ENCODE assay signal across 12 cellular contexts in the genomic region with DNA sequence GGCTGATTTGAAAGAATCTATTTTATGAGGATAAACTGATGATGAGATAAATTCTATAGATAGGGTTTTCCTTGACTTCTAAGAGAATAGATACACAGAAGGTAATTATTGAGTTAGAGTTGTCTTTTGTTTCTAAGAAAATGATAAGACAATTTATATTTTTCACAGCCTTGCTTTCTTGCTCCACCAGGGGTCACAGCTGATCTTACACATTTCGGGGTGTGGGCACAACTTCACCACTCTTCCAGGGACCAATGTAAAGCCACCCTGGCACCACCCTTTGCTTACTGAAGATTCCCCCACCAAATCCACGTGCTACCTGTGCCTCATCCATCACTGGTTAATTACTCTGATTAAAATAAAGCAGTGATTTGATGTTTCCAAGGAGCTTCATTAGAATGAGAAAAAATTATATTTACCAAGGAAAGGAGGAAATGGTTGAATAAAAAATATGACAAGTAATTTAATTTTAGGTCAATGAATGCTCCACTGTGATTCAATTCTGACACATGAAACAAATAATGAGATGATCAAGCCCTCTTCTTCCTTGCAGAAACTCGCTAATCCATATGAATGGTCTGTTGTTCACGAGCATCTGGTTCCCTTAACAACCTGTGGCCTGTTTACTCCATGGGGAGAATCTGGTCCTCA.
DNase-seq lines count a peak whose midpoint lies in the region; ATAC-seq and TF ChIP-seq lines count a peak whose summit lies in the region.
"Had no signal": no experiment of that assay in that cellular context is flagged by ENCODE, and none has a peak within 500 bp of the region (broad histone marks: within the 10 kb centered on the region; RNA-seq: fewer than 3 reads in every experiment).

No MANE protein-coding gene starts in this region.

- H3K27ac ChIP-seq in adrenal gland, result peak overlapping the region in 3 of 5 donors; percentile 76 to 88 (median 82)
- no peak overlapping the region for H3K27ac ChIP-seq in foreskin keratinocyte
- H3K27ac ChIP-seq in stomach, result no peak overlapping the region
- H3K27ac ChIP-seq: 22Rv1 had no signal

- no peak for TF ChIP-seq EP300 in stomach (IDR thresholded peaks at IDR 0.05)

- H3K4me3 Mint-ChIP-seq in type B pancreatic cell, result no peak overlapping the region
- H3K4me3 Mint-ChIP-seq: T-cell had no signal

- TF ChIP-seq POLR2A in adrenal gland (IDR thresholded peaks at IDR 0.05) (no peak), stomach (IDR thresholded peaks at IDR 0.05) (no peak)

- no peak overlapping the region for H3K4me3 ChIP-seq in adrenal gland
- no peak overlapping the region for H3K4me3 ChIP-seq in stomach

- H3K9me3 ChIP-seq in adrenal gland (replicated peaks in 1 of 3) (no peaks in the 10 kb centered on the region), stomach (no peaks in the 10 kb centered on the region)

- 86 to 98% (median 93%) methylated on average over 4 of the region's 4 CpGs for whole genome bisulfite sequencing in adrenal gland, 4 donors
- WGBS in stomach, 5 donors, result 77 to 94% (median 88%) methylated on average over 4 of the region's 4 CpGs

- H3K36me3 Mint-ChIP-seq in type B pancreatic cell, result no peaks in the 10 kb centered on the region
- H3K36me3 Mint-ChIP-seq: T-cell had no signal

- no peak for ATAC-seq in foreskin keratinocyte
- ATAC-seq in GM19351 (IDR thresholded peaks at IDR 0.05; ENCODE audit: unreplicated experiment), result no peak
- ATAC-seq: left lobe of liver, T-cell had no signal

- H3K27ac Mint-ChIP-seq in type B pancreatic cell, result no peak overlapping the region
- H3K27ac Mint-ChIP-seq: T-cell had no signal

- H3K36me3 ChIP-seq in adrenal gland (replicated peaks in 1 of 2) (no peaks in the 10 kb centered on the region), stomach (no peaks in the 10 kb centered on the region)

- H3K4me1 ChIP-seq in adrenal gland (replicated peaks in 1 of 2), result peaks cover 9 to 21% of the 10 kb centered on the region in 2 donors
- peaks cover 12% of the 10 kb centered on the region for H3K4me1 ChIP-seq in foreskin keratinocyte
- H3K4me1 ChIP-seq in stomach, result peaks cover 5 to 13% (median 8%) of the 10 kb centered on the region in 4 donors

- H3K27me3 Mint-ChIP-seq in type B pancreatic cell, result peaks cover 46% of the 10 kb centered on the region
- H3K27me3 Mint-ChIP-seq: T-cell had no signal

- intact Hi-C loops in adrenal gland (cut with DNase I) (no loop called here), stomach (cut with DNase I; ENCODE audit: low total_unique reads) (no loop called here)

- H3K27me3 ChIP-seq in adrenal gland (no peaks in the 10 kb centered on the region), foreskin keratinocyte (no peaks in the 10 kb centered on the region), stomach (no peaks in the 10 kb centered on the region)

- TF ChIP-seq CTCF in adrenal gland (IDR thresholded peaks at IDR 0.05), result peak in 1 of 6 experiments; percentile 19
- TF ChIP-seq CTCF in foreskin keratinocyte (conservative IDR thresholded peaks at IDR 0.05), result peak; percentile 60
- TF ChIP-seq CTCF in type B pancreatic cell (conservative IDR thresholded peaks at IDR 0.05), result peak; percentile 44
- no peak for TF ChIP-seq CTCF in stomach (IDR thresholded peaks at IDR 0.05)

- H3K9me3 Mint-ChIP-seq in type B pancreatic cell, result peaks cover 11% of the 10 kb centered on the region
- H3K9me3 Mint-ChIP-seq: T-cell had no signal

- DNase-seq in DMS 273 (lab: John Stamatoyannopoulos, UW; ENCODE audit: unreplicated experiment), result peak; percentile 47
- no peak for DNase-seq in DMS 273 treated with DMSO at 0.1 percent for 48 hours (lab: John Stamatoyannopoulos, UW)
- DNase-seq in adrenal gland, result no peak
- DNase-seq in foreskin keratinocyte, result no peak
- no peak for DNase-seq in type B pancreatic cell (ENCODE audit: extremely low spot score, unreplicated experiment)
- DNase-seq in cerebellum (ENCODE audit: low spot score), result no peak
- no peak for DNase-seq in stomach
- DNase-seq: NCI-H748 treated with DMSO at 0.1 percent for 48 hours, T-cell had no signal

- peaks cover 28% of the 10 kb centered on the region for H3K4me1 Mint-ChIP-seq in type B pancreatic cell (ENCODE audit: unreplicated experiment)

Comparison
In these comparisons a context has a peak if more than half of its experiments do, and no peak if none do; other contexts are left out.
1. H3K27ac ChIP-seq: peak in adrenal gland (3 of 5); none in foreskin keratinocyte (single experiment) and stomach (0 of 5).
2. CTCF ChIP-seq: peak in foreskin keratinocyte (single experiment) and type B pancreatic cell (single experiment); none in stomach (0 of 7).